In the genomic region with DNA sequence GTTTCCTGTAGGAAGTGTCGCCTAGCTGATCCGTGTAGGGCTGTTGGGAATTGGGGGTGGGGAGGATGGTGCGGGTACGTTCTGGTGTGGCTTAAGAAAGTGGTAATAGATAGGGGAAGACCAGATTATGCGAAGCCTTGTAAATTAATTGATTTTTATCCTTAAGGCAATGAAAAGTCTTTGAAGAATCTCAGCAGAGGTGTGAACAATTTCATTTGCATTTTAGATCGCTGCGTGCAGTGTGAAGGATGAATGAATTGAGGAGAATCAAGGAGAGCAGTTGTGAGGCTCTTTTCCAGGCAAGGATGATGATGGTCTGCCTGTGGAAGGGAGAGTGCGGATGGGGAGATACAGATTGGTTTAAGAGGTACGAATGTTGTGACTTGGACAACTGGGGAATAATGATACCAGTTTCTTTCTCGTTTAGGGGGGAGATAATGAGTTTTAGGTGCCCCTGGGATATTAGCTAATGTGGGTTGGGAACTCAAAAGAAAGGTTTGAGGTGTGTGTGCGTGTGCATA, we compare ENCODE assay signal across 2 cellular contexts.
TF ChIP-seq lines count a peak whose summit lies in the region.

No MANE protein-coding gene starts in this region.

TF ChIP-seq in HEK293, 187 proteins besides CTCF, POLR2A, EP300 and RAD21 (continued from another document and continues in another):
- TF ChIP-seq PBX3 (CRISPR knock-in tag; IDR thresholded peaks at IDR 0.05): no peak
- no peak for TF ChIP-seq MYNN (tag by site-specific recombination; IDR thresholded peaks at IDR 0.05; ENCODE audit: borderline replicate concordance)
- no peak for TF ChIP-seq ZFP69B (tag by site-specific recombination; IDR thresholded peaks at IDR 0.05)
- no peak for TF ChIP-seq ZNF138 (tag by site-specific recombination; IDR thresholded peaks at IDR 0.05; ENCODE audit: borderline replicate concordance)
- TF ChIP-seq ZNF311 (tag by site-specific recombination; IDR thresholded peaks at IDR 0.05; ENCODE audit: borderline replicate concordance): no peak
- TF ChIP-seq ZBTB44 (tag by site-specific recombination; IDR thresholded peaks at IDR 0.05): no peak
- TF ChIP-seq GFI1B (tag by site-specific recombination; IDR thresholded peaks at IDR 0.05): no peak
- no peak for TF ChIP-seq ZNF140 (tag by site-specific recombination; IDR thresholded peaks at IDR 0.05)
- TF ChIP-seq ZNF658 (tag by site-specific recombination; IDR thresholded peaks at IDR 0.05): no peak
- TF ChIP-seq REST (tag by site-specific recombination; IDR thresholded peaks at IDR 0.05): 0 out of 2 replicates have a peak, but pooled peaks have one; percentile 1
- no peak for TF ChIP-seq ATF2 (tag by site-specific recombination; IDR thresholded peaks at IDR 0.05; ENCODE audit: low read depth)
- TF ChIP-seq OVOL3 (tag by site-specific recombination; IDR thresholded peaks at IDR 0.05): no peak
- no peak for TF ChIP-seq GLIS1 (tag by site-specific recombination; IDR thresholded peaks at IDR 0.05)
- TF ChIP-seq ZNF19 (tag by site-specific recombination; IDR thresholded peaks at IDR 0.05; ENCODE audit: low read depth): no peak
- TF ChIP-seq KLF7 (tag by site-specific recombination; IDR thresholded peaks at IDR 0.05; ENCODE audit: borderline replicate concordance): no peak
- no peak for TF ChIP-seq ZNF624 (tag by site-specific recombination; IDR thresholded peaks at IDR 0.05)
- TF ChIP-seq, protein P1, sequence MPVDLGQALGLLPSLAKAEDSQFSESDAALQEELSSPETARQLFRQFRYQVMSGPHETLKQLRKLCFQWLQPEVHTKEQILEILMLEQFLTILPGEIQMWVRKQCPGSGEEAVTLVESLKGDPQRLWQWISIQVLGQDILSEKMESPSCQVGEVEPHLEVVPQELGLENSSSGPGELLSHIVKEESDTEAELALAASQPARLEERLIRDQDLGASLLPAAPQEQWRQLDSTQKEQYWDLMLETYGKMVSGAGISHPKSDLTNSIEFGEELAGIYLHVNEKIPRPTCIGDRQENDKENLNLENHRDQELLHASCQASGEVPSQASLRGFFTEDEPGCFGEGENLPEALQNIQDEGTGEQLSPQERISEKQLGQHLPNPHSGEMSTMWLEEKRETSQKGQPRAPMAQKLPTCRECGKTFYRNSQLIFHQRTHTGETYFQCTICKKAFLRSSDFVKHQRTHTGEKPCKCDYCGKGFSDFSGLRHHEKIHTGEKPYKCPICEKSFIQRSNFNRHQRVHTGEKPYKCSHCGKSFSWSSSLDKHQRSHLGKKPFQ (tag by site-specific recombination; IDR thresholded peaks at IDR 0.05): peak; percentile 91
- no peak for TF ChIP-seq ZNF366 (tag by site-specific recombination; conservative IDR thresholded peaks at IDR 0.05)
- TF ChIP-seq ZNF155 (tag by site-specific recombination; IDR thresholded peaks at IDR 0.05): no peak
- no peak for TF ChIP-seq ZNF544 (tag by site-specific recombination; IDR thresholded peaks at IDR 0.05)

TF ChIP-seq in WTC11, 78 proteins besides CTCF, POLR2A, EP300 and RAD21 (continued from another document):
- TF ChIP-seq HMGXB4 (CRISPR knock-in tag; IDR thresholded peaks at IDR 0.05) (no peak), SP1 (CRISPR knock-in tag; conservative IDR thresholded peaks at IDR 0.05) (no peak), NFE2L1 (CRISPR knock-in tag; IDR thresholded peaks at IDR 0.05) (no peak), RORB (CRISPR knock-in tag; IDR thresholded peaks at IDR 0.05) (no peak), GRHL2 (CRISPR knock-in tag; IDR thresholded peaks at IDR 0.05; ENCODE audit: insufficient replicate concordance, severe bottlenecking) (no peak), ZNF281 (CRISPR knock-in tag; IDR thresholded peaks at IDR 0.05) (no peak), RELA (CRISPR knock-in tag; IDR thresholded peaks at IDR 0.05; ENCODE audit: borderline replicate concordance) (no peak), MYBL2 (CRISPR knock-in tag; IDR thresholded peaks at IDR 0.05) (no peak), PRRX2 (CRISPR knock-in tag; IDR thresholded peaks at IDR 0.05) (no peak), ZNF423 (CRISPR knock-in tag; IDR thresholded peaks at IDR 0.05) (no peak), TEAD4 (CRISPR knock-in tag; IDR thresholded peaks at IDR 0.05) (no peak)
- TF ChIP-seq, protein P2, sequence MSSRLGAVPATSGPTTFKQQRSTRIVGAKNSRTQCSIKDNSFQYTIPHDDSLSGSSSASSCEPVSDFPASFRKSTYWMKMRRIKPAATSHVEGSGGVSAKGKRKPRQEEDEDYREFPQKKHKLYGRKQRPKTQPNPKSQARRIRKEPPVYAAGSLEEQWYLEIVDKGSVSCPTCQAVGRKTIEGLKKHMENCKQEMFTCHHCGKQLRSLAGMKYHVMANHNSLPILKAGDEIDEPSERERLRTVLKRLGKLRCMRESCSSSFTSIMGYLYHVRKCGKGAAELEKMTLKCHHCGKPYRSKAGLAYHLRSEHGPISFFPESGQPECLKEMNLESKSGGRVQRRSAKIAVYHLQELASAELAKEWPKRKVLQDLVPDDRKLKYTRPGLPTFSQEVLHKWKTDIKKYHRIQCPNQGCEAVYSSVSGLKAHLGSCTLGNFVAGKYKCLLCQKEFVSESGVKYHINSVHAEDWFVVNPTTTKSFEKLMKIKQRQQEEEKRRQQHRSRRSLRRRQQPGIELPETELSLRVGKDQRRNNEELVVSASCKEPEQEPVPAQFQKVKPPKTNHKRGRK (CRISPR knock-in tag; IDR thresholded peaks at IDR 0.05; ENCODE audit: borderline replicate concordance): no peak
- TF ChIP-seq, protein P3, sequence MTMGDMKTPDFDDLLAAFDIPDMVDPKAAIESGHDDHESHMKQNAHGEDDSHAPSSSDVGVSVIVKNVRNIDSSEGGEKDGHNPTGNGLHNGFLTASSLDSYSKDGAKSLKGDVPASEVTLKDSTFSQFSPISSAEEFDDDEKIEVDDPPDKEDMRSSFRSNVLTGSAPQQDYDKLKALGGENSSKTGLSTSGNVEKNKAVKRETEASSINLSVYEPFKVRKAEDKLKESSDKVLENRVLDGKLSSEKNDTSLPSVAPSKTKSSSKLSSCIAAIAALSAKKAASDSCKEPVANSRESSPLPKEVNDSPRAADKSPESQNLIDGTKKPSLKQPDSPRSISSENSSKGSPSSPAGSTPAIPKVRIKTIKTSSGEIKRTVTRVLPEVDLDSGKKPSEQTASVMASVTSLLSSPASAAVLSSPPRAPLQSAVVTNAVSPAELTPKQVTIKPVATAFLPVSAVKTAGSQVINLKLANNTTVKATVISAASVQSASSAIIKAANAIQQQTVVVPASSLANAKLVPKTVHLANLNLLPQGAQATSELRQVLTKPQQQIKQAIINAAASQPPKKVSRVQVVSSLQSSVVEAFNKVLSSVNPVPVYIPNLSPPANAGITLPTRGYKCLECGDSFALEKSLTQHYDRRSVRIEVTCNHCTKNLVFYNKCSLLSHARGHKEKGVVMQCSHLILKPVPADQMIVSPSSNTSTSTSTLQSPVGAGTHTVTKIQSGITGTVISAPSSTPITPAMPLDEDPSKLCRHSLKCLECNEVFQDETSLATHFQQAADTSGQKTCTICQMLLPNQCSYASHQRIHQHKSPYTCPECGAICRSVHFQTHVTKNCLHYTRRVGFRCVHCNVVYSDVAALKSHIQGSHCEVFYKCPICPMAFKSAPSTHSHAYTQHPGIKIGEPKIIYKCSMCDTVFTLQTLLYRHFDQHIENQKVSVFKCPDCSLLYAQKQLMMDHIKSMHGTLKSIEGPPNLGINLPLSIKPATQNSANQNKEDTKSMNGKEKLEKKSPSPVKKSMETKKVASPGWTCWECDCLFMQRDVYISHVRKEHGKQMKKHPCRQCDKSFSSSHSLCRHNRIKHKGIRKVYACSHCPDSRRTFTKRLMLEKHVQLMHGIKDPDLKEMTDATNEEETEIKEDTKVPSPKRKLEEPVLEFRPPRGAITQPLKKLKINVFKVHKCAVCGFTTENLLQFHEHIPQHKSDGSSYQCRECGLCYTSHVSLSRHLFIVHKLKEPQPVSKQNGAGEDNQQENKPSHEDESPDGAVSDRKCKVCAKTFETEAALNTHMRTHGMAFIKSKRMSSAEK (CRISPR knock-in tag; IDR thresholded peaks at IDR 0.05; ENCODE audit: borderline replicate concordance): no peak
